In the genomic region with DNA sequence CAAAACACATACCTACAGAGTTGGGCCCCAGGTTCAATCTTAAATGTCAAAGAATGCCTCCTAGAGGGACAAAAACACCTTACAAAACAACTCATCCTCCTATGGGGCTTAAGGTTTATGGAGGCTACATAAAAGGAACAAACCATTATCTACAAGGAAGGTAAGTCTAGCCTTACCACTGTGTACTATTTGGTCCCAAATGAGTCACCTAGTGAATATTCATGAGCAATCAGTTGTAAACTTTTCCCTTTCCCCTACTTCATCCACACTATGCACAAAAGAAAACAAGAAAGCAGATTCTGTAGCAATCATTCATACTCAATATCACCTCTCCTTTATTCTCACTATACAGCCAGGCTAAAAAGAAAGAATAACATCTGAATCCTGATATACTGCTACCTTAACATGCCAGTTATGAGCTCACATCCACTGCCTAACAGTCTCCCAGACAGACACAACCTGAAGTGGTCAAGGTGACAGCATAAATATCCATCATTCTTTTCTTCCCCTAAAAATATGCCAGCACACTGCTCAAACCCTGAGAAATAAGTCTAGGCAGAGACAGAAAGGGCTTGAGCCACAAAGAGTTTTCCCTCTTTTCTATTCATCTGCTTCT, we compare ENCODE assay signal across 12 cellular contexts. TPM values are rescaled to one million over a fixed set of nuclear protein-coding genes. Genes with fewer than 3 reads are reported as not detected.
DNase-seq lines count a peak whose midpoint lies in the region; ATAC-seq and TF ChIP-seq lines count a peak whose summit lies in the region.
"Had no signal": no experiment of that assay in that cellular context is flagged by ENCODE, and none has a peak within 500 bp of the region (broad histone marks: within the 10 kb centered on the region; RNA-seq: fewer than 3 reads in every experiment).

No MANE protein-coding gene starts in this region.

- peaks cover 66% of the 10 kb centered on the region for H3K4me1 Mint-ChIP-seq in activated T-cell treated with anti-CD3 and anti-CD28 coated beads, Interleukin-2, amount 50 U/mL, for 4 hours (ENCODE audit: low read depth)
- H3K4me1 Mint-ChIP-seq in activated naive CD8-positive, alpha-beta T cell treated with anti-CD3 and anti-CD28 coated beads for 36 hours = peaks cover 59% of the 10 kb centered on the region
- H3K4me1 Mint-ChIP-seq in stimulated activated memory B cell treated with anti-CD40 and anti-IgM and Interleukin-4, amounts not matched to agents 10 μg/mL and 1 μg/mL and 100 μg/mL, for 72 hours = peaks cover 57% of the 10 kb centered on the region
- peaks cover 16% of the 10 kb centered on the region for H3K4me1 Mint-ChIP-seq in nephron progenitor cell

- no peak for DNase-seq in activated T-cell treated with anti-CD3 and anti-CD28 coated beads, Interleukin-2, amount 50 U/mL, for 4 hours
- no peak for DNase-seq in activated T-cell treated with anti-CD3 and anti-CD28 coated beads, Interleukin-2, amount 50 U/mL, for 1 hour
- no peak for DNase-seq in activated naive CD8-positive, alpha-beta T cell treated with anti-CD3 and anti-CD28 coated beads for 36 hours
- DNase-seq in NCI-H345 (lab: John Stamatoyannopoulos, UW) = no peak
- DNase-seq in nephron progenitor cell = no peak
- DNase-seq: brain microvascular endothelial cell; left lung; NCI-H1048; stimulated activated CD4-positive, alpha-beta T cell treated with anti-CD3 and anti-CD28 coated beads, Interleukin-2, amount 100 ng/mL, for 24 hours had no signal

- ATAC-seq in activated T-cell treated with anti-CD3 and anti-CD28 coated beads, Interleukin-2, amount 50 U/mL, for 4 hours = peak; percentile 53 to 70
- ATAC-seq in HG02870 (IDR thresholded peaks at IDR 0.05; ENCODE audit: unreplicated experiment) (peak; percentile 71), HG03521 (IDR thresholded peaks at IDR 0.05; ENCODE audit: unreplicated experiment) (no peak)
- no peak for ATAC-seq in stimulated activated memory B cell treated with anti-CD40 and anti-IgM and Interleukin-4, amounts not matched to agents 10 μg/mL and 1 μg/mL and 100 μg/mL, for 72 hours
- ATAC-seq: left lung had no signal

- H3K27me3 Mint-ChIP-seq in activated T-cell treated with anti-CD3 and anti-CD28 coated beads, Interleukin-2, amount 50 U/mL, for 4 hours (ENCODE audit: low read depth) = no peaks in the 10 kb centered on the region
- no peaks in the 10 kb centered on the region for H3K27me3 Mint-ChIP-seq in activated naive CD8-positive, alpha-beta T cell treated with anti-CD3 and anti-CD28 coated beads for 36 hours
- H3K27me3 Mint-ChIP-seq in stimulated activated memory B cell treated with anti-CD40 and anti-IgM and Interleukin-4, amounts not matched to agents 10 μg/mL and 1 μg/mL and 100 μg/mL, for 72 hours = no peaks in the 10 kb centered on the region
- peaks cover 3% of the 10 kb centered on the region for H3K27me3 Mint-ChIP-seq in nephron progenitor cell (ENCODE audit: low read depth, poor library complexity)

- peaks cover 22% of the 10 kb centered on the region for H3K36me3 Mint-ChIP-seq in activated T-cell treated with anti-CD3 and anti-CD28 coated beads, Interleukin-2, amount 50 U/mL, for 4 hours (ENCODE audit: insufficient read depth)
- H3K36me3 Mint-ChIP-seq in activated naive CD8-positive, alpha-beta T cell treated with anti-CD3 and anti-CD28 coated beads for 36 hours = peaks cover 34% of the 10 kb centered on the region
- peaks cover 10% of the 10 kb centered on the region for H3K36me3 Mint-ChIP-seq in stimulated activated memory B cell treated with anti-CD40 and anti-IgM and Interleukin-4, amounts not matched to agents 10 μg/mL and 1 μg/mL and 100 μg/mL, for 72 hours
- H3K36me3 Mint-ChIP-seq in nephron progenitor cell (ENCODE audit: low read depth) = peaks cover 21% of the 10 kb centered on the region

- no peak for TF ChIP-seq CTCF in nephron progenitor cell (IDR thresholded peaks at IDR 0.05)

- H3K9me3 Mint-ChIP-seq in activated T-cell treated with anti-CD3 and anti-CD28 coated beads, Interleukin-2, amount 50 U/mL, for 4 hours = no peaks in the 10 kb centered on the region
- no peaks in the 10 kb centered on the region for H3K9me3 Mint-ChIP-seq in activated naive CD8-positive, alpha-beta T cell treated with anti-CD3 and anti-CD28 coated beads for 36 hours
- no peaks in the 10 kb centered on the region for H3K9me3 Mint-ChIP-seq in stimulated activated memory B cell treated with anti-CD40 and anti-IgM and Interleukin-4, amounts not matched to agents 10 μg/mL and 1 μg/mL and 100 μg/mL, for 72 hours
- no peaks in the 10 kb centered on the region for H3K9me3 Mint-ChIP-seq in nephron progenitor cell

- no peak overlapping the region for H3K4me3 Mint-ChIP-seq in activated T-cell treated with anti-CD3 and anti-CD28 coated beads, Interleukin-2, amount 50 U/mL, for 4 hours
- H3K4me3 Mint-ChIP-seq in activated naive CD8-positive, alpha-beta T cell treated with anti-CD3 and anti-CD28 coated beads for 36 hours = no peak overlapping the region
- H3K4me3 Mint-ChIP-seq in stimulated activated memory B cell treated with anti-CD40 and anti-IgM and Interleukin-4, amounts not matched to agents 10 μg/mL and 1 μg/mL and 100 μg/mL, for 72 hours = no peak overlapping the region
- H3K4me3 Mint-ChIP-seq in nephron progenitor cell = no peak overlapping the region

- peak overlapping the region; percentile 51 for H3K27ac Mint-ChIP-seq in activated naive CD8-positive, alpha-beta T cell treated with anti-CD3 and anti-CD28 coated beads for 36 hours
- peak overlapping the region; percentile 5 for H3K27ac Mint-ChIP-seq in stimulated activated memory B cell treated with anti-CD40 and anti-IgM and Interleukin-4, amounts not matched to agents 10 μg/mL and 1 μg/mL and 100 μg/mL, for 72 hours
- no peak overlapping the region for H3K27ac Mint-ChIP-seq in nephron progenitor cell

RNA-seq across cellular contexts. Expression of a gene that starts 6.2 kb away (rescaled TPM):
- 10 to 100 TPM; 77.8 to 96.1 (median 89.7) TPM for total RNA-seq in activated T-cell treated with anti-CD3 and anti-CD28 coated beads, Interleukin-2, amount 50 U/mL, for 4 hours
- 10 to 100 TPM; 77.5 to 80.6 TPM for total RNA-seq in activated naive CD8-positive, alpha-beta T cell treated with anti-CD3 and anti-CD28 coated beads for 36 hours

RNA-seq across cellular contexts. Expression of a gene that starts 40.2 kb away (rescaled TPM):
- 10 to 100 TPM; 30.0 to 32.9 (median 32.7) TPM for total RNA-seq in activated T-cell treated with anti-CD3 and anti-CD28 coated beads, Interleukin-2, amount 50 U/mL, for 4 hours
- 10 to 100 TPM; 31.0 to 31.5 TPM for total RNA-seq in activated naive CD8-positive, alpha-beta T cell treated with anti-CD3 and anti-CD28 coated beads for 36 hours

Comparison
In these comparisons a context has a peak if more than half of its experiments do, and no peak if none do; other contexts are left out.
1. ATAC-seq: peak in activated T-cell treated with anti-CD3 and anti-CD28 coated beads, Interleukin-2, amount 50 U/mL, for 4 hours (2 of 2) and HG02870 (single experiment); none in stimulated activated memory B cell treated with anti-CD40 and anti-IgM and Interleukin-4, amounts not matched to agents 10 μg/mL and 1 μg/mL and 100 μg/mL, for 72 hours (single experiment) and HG03521 (single experiment).